Comparison of ENCODE assay signal across 17 cellular contexts in genomic region chr12:92897844-92898243, GRCh38.
"Had no signal": no experiment of that assay in that cellular context is flagged by ENCODE, and none has a peak within 500 bp of the region (broad histone marks: within the 10 kb centered on the region; RNA-seq: fewer than 3 reads in every experiment).

No MANE protein-coding gene starts in this region.

- DNase-seq: activated CD4-positive, alpha-beta memory T cell treated with anti-CD3 and anti-CD28 coated beads, Interleukin-2, amount 10 ng/mL, durations not matched to agents 7 days and 5 days; activated CD4-positive, alpha-beta T cell treated with anti-CD3 and anti-CD28 coated beads for 48 hours; activated CD8-positive, alpha-beta memory T cell treated with anti-CD3 and anti-CD28 coated beads, Interleukin-2, amount 10 ng/mL, durations not matched to agents 7 days and 5 days; activated effector memory CD4-positive, alpha-beta T cell treated with anti-CD3 and anti-CD28 coated beads, Interleukin-2, amount 50 U/mL, for 16 hours; activated naive CD4-positive, alpha-beta T cell treated with anti-CD3 and anti-CD28 coated beads, Interleukin-2, amount 10 ng/mL, durations not matched to agents 7 days and 5 days; activated T-cell treated with anti-CD3 and anti-CD28 coated beads for 4 hours; body of pancreas; dermis blood vessel endothelial cell; effector CD8-positive, alpha-beta T cell; nephron progenitor cell; stimulated activated CD4-positive, alpha-beta T cell treated with anti-CD3 and anti-CD28 coated beads, Interleukin-4, amount 100 ng/mL, for 1 hour; stimulated activated naive CD4-positive, alpha-beta T cell; thyroid gland; upper lobe of right lung had no signal

- H3K27ac ChIP-seq: body of pancreas, thyroid gland, upper lobe of right lung had no signal

- ATAC-seq: activated CD8-positive, alpha-beta memory T cell treated with anti-CD3 and anti-CD28 coated beads, Interleukin-2, amount 10 ng/mL, durations not matched to agents 7 days and 5 days; body of pancreas; esophagus mucosa; sciatic nerve; upper lobe of right lung had no signal

- H3K9me3 ChIP-seq: body of pancreas, thyroid gland, upper lobe of right lung had no signal

- H3K4me1 Mint-ChIP-seq: activated CD4-positive, alpha-beta memory T cell treated with anti-CD3 and anti-CD28 coated beads, Interleukin-2, amount 10 ng/mL, durations not matched to agents 7 days and 5 days had no signal

- H3K27me3 Mint-ChIP-seq: activated CD4-positive, alpha-beta memory T cell treated with anti-CD3 and anti-CD28 coated beads, Interleukin-2, amount 10 ng/mL, durations not matched to agents 7 days and 5 days; activated CD8-positive, alpha-beta memory T cell treated with anti-CD3 and anti-CD28 coated beads, Interleukin-2, amount 10 ng/mL, durations not matched to agents 7 days and 5 days; activated naive CD4-positive, alpha-beta T cell treated with anti-CD3 and anti-CD28 coated beads, Interleukin-2, amount 10 ng/mL, durations not matched to agents 7 days and 5 days; memory B cell had no signal

- H3K36me3 ChIP-seq: thyroid gland, upper lobe of right lung had no signal

- H3K4me3 Mint-ChIP-seq: activated CD4-positive, alpha-beta memory T cell treated with anti-CD3 and anti-CD28 coated beads, Interleukin-2, amount 10 ng/mL, durations not matched to agents 7 days and 5 days; activated CD8-positive, alpha-beta memory T cell treated with anti-CD3 and anti-CD28 coated beads, Interleukin-2, amount 10 ng/mL, durations not matched to agents 7 days and 5 days; activated naive CD4-positive, alpha-beta T cell treated with anti-CD3 and anti-CD28 coated beads, Interleukin-2, amount 10 ng/mL, durations not matched to agents 7 days and 5 days; memory B cell; nephron progenitor cell had no signal

- H3K27me3 ChIP-seq: body of pancreas, thyroid gland, upper lobe of right lung had no signal

- H3K4me3 ChIP-seq: body of pancreas, thyroid gland, upper lobe of right lung had no signal

- H3K27ac Mint-ChIP-seq: activated CD4-positive, alpha-beta memory T cell treated with anti-CD3 and anti-CD28 coated beads, Interleukin-2, amount 10 ng/mL, durations not matched to agents 7 days and 5 days; activated CD8-positive, alpha-beta memory T cell treated with anti-CD3 and anti-CD28 coated beads, Interleukin-2, amount 10 ng/mL, durations not matched to agents 7 days and 5 days; activated naive CD4-positive, alpha-beta T cell treated with anti-CD3 and anti-CD28 coated beads, Interleukin-2, amount 10 ng/mL, durations not matched to agents 7 days and 5 days; memory B cell; nephron progenitor cell had no signal

- H3K9me3 Mint-ChIP-seq: activated CD4-positive, alpha-beta memory T cell treated with anti-CD3 and anti-CD28 coated beads, Interleukin-2, amount 10 ng/mL, durations not matched to agents 7 days and 5 days; activated naive CD4-positive, alpha-beta T cell treated with anti-CD3 and anti-CD28 coated beads, Interleukin-2, amount 10 ng/mL, durations not matched to agents 7 days and 5 days; memory B cell had no signal
